ENCODE assay signal across 1 cellular context in genomic region chr6:92469429-92469828, GRCh38.
TF ChIP-seq lines count a peak whose summit lies in the region.

No MANE protein-coding gene starts in this region.

TF ChIP-seq in SK-N-SH treated with all-trans-retinoic acid at 6 μM for 48 hours, 23 proteins besides CTCF, POLR2A, EP300 and RAD21 (continued from another document):
- TF ChIP-seq ESRRG (CRISPR knock-in tag; IDR thresholded peaks at IDR 0.05) (no peak), SNAI2 (CRISPR knock-in tag; IDR thresholded peaks at IDR 0.05) (no peak), TOX (CRISPR knock-in tag; IDR thresholded peaks at IDR 0.05; ENCODE audit: borderline replicate concordance) (no peak), ZNF8 (CRISPR knock-in tag; IDR thresholded peaks at IDR 0.05) (no peak), POU6F1 (CRISPR knock-in tag; IDR thresholded peaks at IDR 0.05; ENCODE audit: borderline replicate concordance, low read depth) (no peak), PPARA (CRISPR knock-in tag; IDR thresholded peaks at IDR 0.05; ENCODE audit: borderline replicate concordance) (no peak), TCF4 (CRISPR knock-in tag; IDR thresholded peaks at IDR 0.05; ENCODE audit: borderline replicate concordance) (peak; percentile 56), RARB (CRISPR knock-in tag; IDR thresholded peaks at IDR 0.05) (no peak), ZFP30 (CRISPR knock-in tag; IDR thresholded peaks at IDR 0.05) (no peak), ZFP3 (CRISPR knock-in tag; IDR thresholded peaks at IDR 0.05) (no peak), CSDC2 (CRISPR knock-in tag; IDR thresholded peaks at IDR 0.05) (no peak)
